9 cellular contexts compared by ENCODE assay signal in the genomic region with DNA sequence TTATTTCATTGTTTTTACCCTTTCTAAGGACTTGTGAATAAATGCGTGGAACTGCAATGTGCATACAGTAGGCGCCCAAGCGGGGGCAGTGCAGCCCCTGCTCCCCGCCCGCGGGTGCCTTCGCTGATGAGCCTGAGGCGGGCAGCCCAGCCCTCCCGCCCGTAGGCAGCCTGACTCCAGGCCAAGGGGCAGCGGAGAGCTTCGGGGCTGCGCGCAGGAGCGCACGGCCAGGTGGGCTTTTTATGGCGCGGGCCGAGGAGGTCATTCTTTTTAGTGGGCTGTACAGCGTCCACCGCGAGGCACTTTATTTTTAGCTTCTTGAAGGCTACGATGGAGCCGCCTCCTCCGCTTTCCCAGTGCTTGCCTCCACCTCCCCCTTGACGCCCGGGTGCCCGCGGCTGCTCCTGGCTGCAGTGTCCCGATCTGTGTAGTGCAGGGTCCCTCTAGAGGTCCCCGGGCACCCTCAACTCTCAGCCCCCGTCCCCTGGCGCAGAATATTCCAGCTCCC.
DNase-seq lines count a peak whose midpoint lies in the region; ATAC-seq and TF ChIP-seq lines count a peak whose summit lies in the region.
"Had no signal": no experiment of that assay in that cellular context is flagged by ENCODE, and none has a peak within 500 bp of the region (broad histone marks: within the 10 kb centered on the region; RNA-seq: fewer than 3 reads in every experiment).

No MANE protein-coding gene starts in this region.

- DNase-seq in AG08396 (ENCODE audit: low spot score) (peak; percentile 34), left colon (peak in 1 of 2 donors; percentile 11), posterior cingulate gyrus (no peak), NCI-H128 (lab: John Stamatoyannopoulos, UW; ENCODE audit: unreplicated experiment) (no peak)
- peak; percentile 27 for DNase-seq in activated naive CD4-positive, alpha-beta T cell treated with anti-CD3 and anti-CD28 coated beads, Interleukin-2, amount 50 U/mL, for 16 hours
- DNase-seq: stomach had no signal

- peak; percentile 74 for ATAC-seq in left colon
- no peak for ATAC-seq in GM19035 (IDR thresholded peaks at IDR 0.05; ENCODE audit: unreplicated experiment)
- ATAC-seq in HG03354 (IDR thresholded peaks at IDR 0.05; ENCODE audit: poor library complexity, severe bottlenecking, unreplicated experiment), result no peak

- intact Hi-C loops in left colon (cut with DNase I, micrococcal nuclease) (loop anchor here (10.0 kb wide), 1 partner anchor 107 kb away; no protein-coding TSS in a partner anchor), posterior cingulate gyrus (cut with DNase I) (loop anchor here (10.0 kb wide), 1 partner anchor 107 kb away; no protein-coding TSS in a partner anchor)

- TF ChIP-seq CTCF in GM12874 (IDR thresholded peaks at IDR 0.05; ENCODE audit: insufficient read depth, low read depth, low read length), result peak; percentile 23; the same call in 1 of the 2 replicates

Comparison
In these comparisons a context has a peak if more than half of its experiments do, and no peak if none do; other contexts are left out.
1. DNase-seq: peak in AG08396 (single experiment) and activated naive CD4-positive, alpha-beta T cell treated with anti-CD3 and anti-CD28 coated beads, Interleukin-2, amount 50 U/mL, for 16 hours (single experiment); none in posterior cingulate gyrus (0 of 10) and NCI-H128 (single experiment).